11 cellular contexts compared by ENCODE assay signal in the genomic region with DNA sequence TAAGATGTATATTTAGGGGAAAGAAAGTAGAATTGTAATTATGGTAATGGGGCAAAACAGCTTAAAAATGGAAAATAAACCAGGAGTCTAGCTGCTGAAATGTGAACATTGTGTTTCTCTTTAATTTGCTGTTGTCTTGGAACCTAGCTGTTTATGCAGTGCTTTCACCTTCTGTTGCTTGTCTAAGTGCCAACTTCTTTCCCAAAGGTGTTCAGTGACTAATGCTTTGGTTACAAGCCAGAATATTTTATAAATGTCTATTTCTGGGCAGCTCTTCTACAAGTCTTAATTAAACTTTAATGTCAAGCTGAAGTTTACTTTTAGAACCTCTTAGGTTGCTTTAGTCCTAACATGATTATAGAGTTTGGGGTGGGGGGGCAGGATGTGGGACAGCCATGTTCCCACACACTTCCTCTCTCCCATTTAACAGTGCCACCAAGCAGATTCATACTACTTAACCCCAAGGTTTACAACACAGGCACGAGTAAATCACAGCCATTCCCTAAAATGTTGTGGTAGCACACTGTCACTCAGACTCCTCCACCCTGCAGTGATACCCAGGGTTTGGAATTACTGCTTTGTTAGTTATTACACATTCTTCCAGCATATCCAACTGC.
DNase-seq lines count a peak whose midpoint lies in the region; ATAC-seq, FAIRE-seq and TF ChIP-seq lines count a peak whose summit lies in the region.
"Had no signal": no experiment of that assay in that cellular context is flagged by ENCODE, and none has a peak within 500 bp of the region (broad histone marks: within the 10 kb centered on the region; RNA-seq: fewer than 3 reads in every experiment).

No MANE protein-coding gene starts in this region.

- H3K4me1 ChIP-seq in esophagus squamous epithelium: peaks cover 0 to 16% (median 5%) of the 10 kb centered on the region in 3 donors
- H3K4me1 ChIP-seq: left ventricle myocardium inferior had no signal

- no peak overlapping the region for H3K4me3 ChIP-seq in esophagus squamous epithelium
- H3K4me3 ChIP-seq: gastroesophageal sphincter, left ventricle myocardium inferior, thoracic aorta had no signal

- peak overlapping the region in 1 of 4 donors; percentile 14 for H3K27ac ChIP-seq in esophagus squamous epithelium
- H3K27ac ChIP-seq: left ventricle myocardium inferior, thoracic aorta had no signal

- H3K27me3 Mint-ChIP-seq in activated CD8-positive, alpha-beta T cell treated with anti-CD3 and anti-CD28 coated beads for 36 hours: no peaks in the 10 kb centered on the region

- TF ChIP-seq POLR2A in esophagus squamous epithelium (IDR thresholded peaks at IDR 0.05): no peak

- no peaks in the 10 kb centered on the region for H3K27me3 ChIP-seq in esophagus squamous epithelium
- H3K27me3 ChIP-seq: gastroesophageal sphincter had no signal

- no peaks in the 10 kb centered on the region for H3K9me3 ChIP-seq in esophagus squamous epithelium
- H3K9me3 ChIP-seq: gastroesophageal sphincter, left ventricle myocardium inferior, thoracic aorta had no signal

- TF ChIP-seq CTCF in activated CD8-positive, alpha-beta T cell treated with anti-CD3 and anti-CD28 coated beads for 36 hours (IDR thresholded peaks at IDR 0.05): no peak
- TF ChIP-seq CTCF in esophagus squamous epithelium (IDR thresholded peaks at IDR 0.05): no peak

- H3K27ac Mint-ChIP-seq in activated CD8-positive, alpha-beta T cell treated with anti-CD3 and anti-CD28 coated beads for 36 hours: peak overlapping the region; percentile 68

- POLR2A ChIA-PET in activated CD8-positive, alpha-beta T cell treated with anti-CD3 and anti-CD28 coated beads for 36 hours (lab: Charles Lee): no interaction called here

- CTCF ChIA-PET in activated CD8-positive, alpha-beta T cell treated with anti-CD3 and anti-CD28 coated beads for 36 hours (lab: Charles Lee): interaction anchor here (0.9 to 2.9 kb wide), 2 partner anchors 198 to 436 kb away, joined by 3 to 8 read pairs; no protein-coding TSS in a partner anchor

- WGBS in esophagus squamous epithelium, 2 donors: 11 to 43% methylated on average over 1 of the region's 1 CpG

- FAIRE-seq in urothelium cell line (lab: Jason Lieb, UNC): no peak

- H3K9me3 Mint-ChIP-seq in activated CD8-positive, alpha-beta T cell treated with anti-CD3 and anti-CD28 coated beads for 36 hours: no peaks in the 10 kb centered on the region

- no peak for ATAC-seq in activated CD8-positive, alpha-beta T cell treated with anti-CD3 and anti-CD28 coated beads for 36 hours
- ATAC-seq in GM18517 (IDR thresholded peaks at IDR 0.05; ENCODE audit: unreplicated experiment): no peak
- ATAC-seq: gastroesophageal sphincter had no signal

- H3K36me3 ChIP-seq in esophagus squamous epithelium: no peaks in the 10 kb centered on the region
- H3K36me3 ChIP-seq: gastroesophageal sphincter, left ventricle myocardium inferior, thoracic aorta had no signal

- peak; percentile 1 for DNase-seq in stimulated activated CD8-positive, alpha-beta memory T cell treated with anti-CD3 and anti-CD28 coated beads, Interleukin-12 subunit alpha, Interleukin-12 subunit beta, amount 100 ng/mL, for 4 hours (ENCODE audit: low read depth)
- DNase-seq in stimulated activated CD8-positive, alpha-beta memory T cell treated with anti-CD3 and anti-CD28 coated beads, Interleukin-4, amount 100 ng/mL, for 48 hours: no peak
- peak; percentile 15 for DNase-seq in activated CD8-positive, alpha-beta T cell treated with anti-CD3 and anti-CD28 coated beads for 36 hours
- DNase-seq in glomerular visceral epithelial cell (ENCODE audit: extremely low spot score) (peak; percentile 1), urothelium cell line (ENCODE audit: low spot score) (peak; percentile 19), esophagus squamous epithelium (lab: John Stamatoyannopoulos, UW) (no peak), amniotic stem cell (lab: John Stamatoyannopoulos, UW) (no peak)
- DNase-seq: left ventricle myocardium inferior had no signal

- intact Hi-C loops in activated CD8-positive, alpha-beta T cell treated with anti-CD3 and anti-CD28 coated beads for 36 hours (cut with micrococcal nuclease): no loop called here
- intact Hi-C loops in esophagus squamous epithelium (cut with DNase I): no loop called here

- H3K4me3 Mint-ChIP-seq in activated CD8-positive, alpha-beta T cell treated with anti-CD3 and anti-CD28 coated beads for 36 hours: no peak overlapping the region

- H3K4me1 Mint-ChIP-seq in activated CD8-positive, alpha-beta T cell treated with anti-CD3 and anti-CD28 coated beads for 36 hours (ENCODE audit: low read depth): peaks cover 32% of the 10 kb centered on the region

- H3K36me3 Mint-ChIP-seq in activated CD8-positive, alpha-beta T cell treated with anti-CD3 and anti-CD28 coated beads for 36 hours (ENCODE audit: low read depth): peaks cover 57% of the 10 kb centered on the region

Comparison
In these comparisons a context has a peak if more than half of its experiments do, and no peak if none do; other contexts are left out.
1. DNase-seq: peak in stimulated activated CD8-positive, alpha-beta memory T cell treated with anti-CD3 and anti-CD28 coated beads, Interleukin-12 subunit alpha, Interleukin-12 subunit beta, amount 100 ng/mL, for 4 hours (single experiment), activated CD8-positive, alpha-beta T cell treated with anti-CD3 and anti-CD28 coated beads for 36 hours (single experiment), glomerular visceral epithelial cell (single experiment) and urothelium cell line (single experiment); none in stimulated activated CD8-positive, alpha-beta memory T cell treated with anti-CD3 and anti-CD28 coated beads, Interleukin-4, amount 100 ng/mL, for 48 hours (single experiment), esophagus squamous epithelium (single experiment) and amniotic stem cell (single experiment).